Comparison of ENCODE assay signal across 8 cellular contexts in the genomic region with DNA sequence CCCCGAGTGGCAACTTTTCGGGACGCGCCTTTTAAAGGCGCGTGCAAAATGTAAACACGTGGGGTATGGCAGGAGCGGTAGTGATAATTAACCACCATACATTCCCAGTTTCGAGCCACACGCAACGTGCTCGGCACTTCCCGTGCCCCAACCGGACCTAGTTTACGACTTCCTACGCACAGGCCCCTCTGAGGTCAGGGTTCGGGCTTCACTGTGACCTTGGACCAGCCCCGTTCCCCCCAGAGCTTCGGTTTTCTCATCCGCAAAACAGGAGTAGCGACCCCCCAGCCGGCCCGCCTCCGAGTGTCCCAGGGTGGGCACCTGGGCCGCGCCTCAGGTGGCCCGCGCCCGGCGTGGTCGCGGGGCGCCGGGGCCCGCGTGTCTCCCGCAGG. TPM values are rescaled to one million over a fixed set of nuclear protein-coding genes. Genes with fewer than 3 reads are reported as not detected.
A peak's percentile ranks its signal among the peaks of the same experiment; 100 is the strongest.
DNase-seq lines count a peak whose midpoint lies in the region; ATAC-seq and TF ChIP-seq lines count a peak whose summit lies in the region.

No MANE protein-coding gene starts in this region.

- DNase-seq in HFF-Myc (ENCODE audit: extremely low read depth, low read depth) (no peak), MM.1S (peak; percentile 84), lower leg skin (ENCODE audit: low spot score in 2 of 2) (peak in 1 of 2 donors; percentile 94), cortex of kidney (lab: John Stamatoyannopoulos, UW) (no peak)
- DNase-seq in activated CD4-positive, alpha-beta T cell treated with anti-CD3 and anti-CD28 coated beads for 1 hour: peak; percentile 42
- peak; percentile 32 for DNase-seq in stimulated activated CD8-positive, alpha-beta memory T cell treated with anti-CD3 and anti-CD28 coated beads, Interleukin-12 subunit alpha, Interleukin-12 subunit beta, amount 100 ng/mL, for 1 hour (ENCODE audit: low read depth)

- peaks cover 72% of the 10 kb centered on the region for H3K79me2 ChIP-seq in MM.1S (ENCODE audit: low read length)

- peaks cover 15% of the 10 kb centered on the region for H3K36me3 ChIP-seq in MM.1S (replicated peaks; ENCODE audit: insufficient read depth, low read length)

- H3K4me1 Mint-ChIP-seq in dendritic cell treated with granulocyte-macrophage colony-stimulating factor and Interleukin-4, amounts not matched to agents 40 ng/mL and 50 ng/mL, for 4 days (ENCODE audit: low read depth): peaks cover 70% of the 10 kb centered on the region

- peak overlapping the region; percentile 99 for H3K4me3 Mint-ChIP-seq in dendritic cell treated with granulocyte-macrophage colony-stimulating factor and Interleukin-4, amounts not matched to agents 40 ng/mL and 50 ng/mL, for 4 days

- peak overlapping the region; percentile 98 for H3K4me2 ChIP-seq in MM.1S (ENCODE audit: low read depth, low read length)

- peak; percentile 46 for ATAC-seq in GM18502 (IDR thresholded peaks at IDR 0.05; ENCODE audit: poor library complexity, unreplicated experiment)

- H3K9me3 ChIP-seq in MM.1S (replicated peaks; ENCODE audit: insufficient read depth, low read length): no peaks in the 10 kb centered on the region

- H2AFZ ChIP-seq in MM.1S (ENCODE audit: low read length): peak overlapping the region; percentile 32; the same call in 1 of the 2 replicates

- no peaks in the 10 kb centered on the region for H3K9me3 Mint-ChIP-seq in dendritic cell treated with granulocyte-macrophage colony-stimulating factor and Interleukin-4, amounts not matched to agents 40 ng/mL and 50 ng/mL, for 4 days

- no peaks in the 10 kb centered on the region for H3K27me3 ChIP-seq in MM.1S (replicated peaks; ENCODE audit: insufficient read depth, low read length)

- peak overlapping the region; percentile 96 for H3K9ac ChIP-seq in MM.1S (ENCODE audit: low read length)

- H3K27me3 Mint-ChIP-seq in dendritic cell treated with granulocyte-macrophage colony-stimulating factor and Interleukin-4, amounts not matched to agents 40 ng/mL and 50 ng/mL, for 4 days: no peaks in the 10 kb centered on the region

- 0 to 1% methylated on average over 29 to 33 of the region's 37 CpGs for WGBS in lower leg skin, 2 donors

- intact Hi-C loops in dendritic cell treated with granulocyte-macrophage colony-stimulating factor and Interleukin-4, amounts not matched to agents 40 ng/mL and 50 ng/mL, for 4 days (cut with micrococcal nuclease): loop anchor here (1.0 to 10.0 kb wide), 5 partner anchors 33 to 823 kb away; a partner anchor contains a TSS
- intact Hi-C loops in lower leg skin (cut with DNase I; ENCODE audit: low total_unique reads): loop anchor here (10.0 kb wide), 1 partner anchor 51 kb away; a partner anchor contains a TSS

- H3K4me1 ChIP-seq in MM.1S (ENCODE audit: low read length): peaks cover 56% of the 10 kb centered on the region

- no peak for TF ChIP-seq POLR2A in lower leg skin (IDR thresholded peaks at IDR 0.05)

- H3K27ac ChIP-seq in MM.1S (ENCODE audit: low read length): peak overlapping the region; percentile 99

- H3K36me3 Mint-ChIP-seq in dendritic cell treated with granulocyte-macrophage colony-stimulating factor and Interleukin-4, amounts not matched to agents 40 ng/mL and 50 ng/mL, for 4 days (ENCODE audit: low read depth): peaks cover 67% of the 10 kb centered on the region

- H3K27ac Mint-ChIP-seq in dendritic cell treated with granulocyte-macrophage colony-stimulating factor and Interleukin-4, amounts not matched to agents 40 ng/mL and 50 ng/mL, for 4 days: peak overlapping the region; percentile 97

- H3F3A ChIP-seq in MM.1S (ENCODE audit: insufficient read depth, low read length): peaks cover 54% of the 10 kb centered on the region

- H3K9me2 ChIP-seq in MM.1S (replicated peaks; ENCODE audit: insufficient read depth, low read length): no peaks in the 10 kb centered on the region

- TF ChIP-seq CTCF in HFF-Myc (IDR thresholded peaks at IDR 0.05; ENCODE audit: low read depth, low read length, missing control alignments) (no peak), MM.1S (IDR thresholded peaks at IDR 0.05; ENCODE audit: low read length) (no peak), lower leg skin (IDR thresholded peaks at IDR 0.05) (no peak)

- peak overlapping the region; percentile 93 for H3K4me3 ChIP-seq in HFF-Myc (replicated peaks; ENCODE audit: low read depth, low read length)
- H3K4me3 ChIP-seq in MM.1S (ENCODE audit: low read length): peak overlapping the region; percentile 98
- peak overlapping the region; percentile 99 for H3K4me3 ChIP-seq in lower leg skin (ENCODE audit: low read depth, poor library complexity, severe bottlenecking)

- no peaks in the 10 kb centered on the region for H4K20me1 ChIP-seq in MM.1S (ENCODE audit: insufficient read depth, low read length)

RNA-seq across cellular contexts. Expression of a gene that starts 0.5 kb away (rescaled TPM):
- 10 to 100 TPM in 3 of 4 donors, 1 to 10 TPM in 1; 8.4 to 14.6 (median 11.8) TPM for total RNA-seq in lower leg skin

RNA-seq across cellular contexts. Expression of a gene that starts 0.6 kb away (rescaled TPM):
- 100 to 1,000 TPM; 184 to 225 (median 202) TPM for total RNA-seq in lower leg skin

RNA-seq across cellular contexts. Expression of a gene that starts 54.2 kb away (rescaled TPM):
- 100 to 1,000 TPM in 1 of 4 donors, 10 to 100 TPM in 3; 50.6 to 110 (median 76.2) TPM for total RNA-seq in lower leg skin

RNA-seq across cellular contexts. Expression of a gene that starts 54.4 kb away (rescaled TPM):
- total RNA-seq in lower leg skin: 10 to 100 TPM in 1 of 4 donors, 1 to 10 TPM in 3; 7.6 to 11.4 (median 8.2) TPM

Comparison
In these comparisons a context has a peak if more than half of its experiments do, and no peak if none do; other contexts are left out.
1. DNase-seq: peak in MM.1S (single experiment), activated CD4-positive, alpha-beta T cell treated with anti-CD3 and anti-CD28 coated beads for 1 hour (single experiment) and stimulated activated CD8-positive, alpha-beta memory T cell treated with anti-CD3 and anti-CD28 coated beads, Interleukin-12 subunit alpha, Interleukin-12 subunit beta, amount 100 ng/mL, for 1 hour (single experiment); none in HFF-Myc (single experiment) and cortex of kidney (single experiment).
2. Peak in every context shown above with its lines, with median percentiles within 50 percentile points of each other: H3K4me3 ChIP-seq.